ENCODE assay signal across 1 cellular context in the genomic region with DNA sequence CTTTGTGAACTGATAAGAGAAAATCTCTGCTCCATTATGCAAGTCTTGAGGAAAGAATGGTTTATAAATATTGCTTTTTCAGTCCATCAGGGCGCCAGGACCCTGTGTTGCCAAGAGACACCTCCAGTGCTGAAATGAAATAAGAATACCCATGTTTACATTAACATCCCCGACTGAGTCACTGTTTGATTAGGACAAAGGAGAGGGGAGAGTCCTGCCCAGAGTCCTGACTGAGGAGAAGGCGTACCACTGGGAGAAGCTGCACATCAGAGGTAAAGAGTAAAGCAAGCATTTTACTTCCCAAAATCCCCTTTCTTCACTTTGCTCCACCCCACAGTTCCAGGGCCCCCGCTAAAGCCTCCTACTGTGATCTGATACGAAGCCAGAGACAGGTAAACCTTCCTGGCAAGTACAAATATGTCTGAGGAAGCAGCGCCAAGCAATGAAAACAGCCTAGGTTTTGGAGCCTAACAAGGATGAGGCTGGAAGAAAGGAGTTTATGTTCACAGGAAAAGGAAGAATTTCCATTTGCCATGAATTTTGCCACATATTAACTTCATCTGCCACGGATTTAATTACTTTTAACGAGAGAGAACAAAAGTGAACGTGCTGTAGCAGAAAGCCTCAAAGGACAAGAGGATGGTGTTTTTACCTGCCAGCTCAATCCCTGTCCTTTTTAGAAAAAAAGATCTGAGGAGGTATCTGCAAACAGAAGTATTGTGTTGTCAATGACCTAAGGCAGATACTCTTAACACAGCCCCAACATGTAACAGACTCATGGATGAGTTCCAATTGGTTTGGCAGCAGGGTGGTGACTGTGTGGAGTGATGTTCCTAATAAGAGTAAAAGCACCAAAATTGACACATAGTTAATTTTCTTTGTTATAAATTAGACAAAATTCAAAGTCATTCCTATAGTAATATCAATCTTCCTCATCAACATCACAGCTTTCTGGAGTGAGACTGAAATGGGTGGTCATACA.
TF ChIP-seq lines count a peak whose summit lies in the region.

No MANE protein-coding gene starts in this region.

TF ChIP-seq in H1, 55 proteins besides CTCF, POLR2A, EP300 and RAD21:
- TF ChIP-seq HDAC2 (IDR thresholded peaks at IDR 0.05; ENCODE audit: borderline replicate concordance in 1 of 2, low read depth in 2 of 2, low read length in 2 of 2) (0 out of 4 replicates have a peak, but pooled peaks of 1 of the 2 experiments have one; percentile 44), JUND (IDR thresholded peaks at IDR 0.05; ENCODE audit: low read length) (peak; percentile 75), KDM5A (IDR thresholded peaks at IDR 0.05; ENCODE audit: low read length) (no peak), TEAD4 (IDR thresholded peaks at IDR 0.05; ENCODE audit: low read depth, low read length) (peak; percentile 41; the same call in 1 of the 2 replicates), CHD7 (IDR thresholded peaks at IDR 0.05; ENCODE audit: insufficient replicate concordance, low read length) (peak; percentile 70)
TF ChIP-seq in H1: peak in this region for 4.
